In the genomic region with DNA sequence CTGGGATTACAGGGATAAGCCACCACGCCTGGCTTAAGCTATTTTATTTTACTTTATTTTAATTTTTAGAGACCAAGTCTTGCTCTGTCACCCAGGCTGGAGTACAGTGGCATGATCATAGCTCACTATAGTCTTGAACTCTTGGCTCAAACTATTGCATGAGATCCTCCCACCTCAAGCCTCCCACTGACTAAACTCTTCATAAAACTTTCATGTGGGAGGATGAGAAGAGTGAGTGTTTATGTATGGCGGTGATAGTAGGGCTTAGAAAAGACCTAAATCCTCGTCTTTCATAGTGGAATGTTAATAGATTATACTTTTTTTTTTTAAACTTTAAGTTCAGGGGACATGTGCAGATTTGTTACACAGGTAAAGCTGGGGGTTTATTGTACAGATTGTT, we compare ENCODE assay signal across 8 cellular contexts.
A peak's percentile ranks its signal among the peaks of the same experiment; 100 is the strongest.
ATAC-seq and TF ChIP-seq lines count a peak whose summit lies in the region.
"Had no signal": no experiment of that assay in that cellular context is flagged by ENCODE, and none has a peak within 500 bp of the region (broad histone marks: within the 10 kb centered on the region; RNA-seq: fewer than 3 reads in every experiment).

No MANE protein-coding gene starts in this region.

- no peaks in the 10 kb centered on the region for H3K4me1 ChIP-seq in HEK293 (ENCODE audit: control insufficient read depth, insufficient read depth, low read length)
- H3K4me1 ChIP-seq: A549; BE2C; BLaER1; BLaER1 treated with 17β-estradiol and CSF1 and Interleukin-3, amounts not matched to agents 10 nM and 100 nM had no signal

- no peak overlapping the region for H3K27ac ChIP-seq in HEK293 (ENCODE audit: extremely low read depth, low read depth, low read length)
- H3K27ac ChIP-seq: 22Rv1; A549; BLaER1; BLaER1 treated with 17β-estradiol and CSF1 and Interleukin-3, amounts not matched to agents 10 nM and 100 nM had no signal

- TF ChIP-seq CTCF in HEK293 (tag by site-specific recombination; IDR thresholded peaks at IDR 0.05): no peak

- H3K9me3 ChIP-seq in HEK293 (ENCODE audit: control insufficient read depth, insufficient read depth, low read depth, low read length): no peaks in the 10 kb centered on the region
- H3K9me3 ChIP-seq: A549, BE2C had no signal

- H3K36me3 ChIP-seq in HEK293 (ENCODE audit: control insufficient read depth in 2 of 2, insufficient read depth in 1 of 2, low read length in 2 of 2): no peaks in the 10 kb centered on the region
- H3K36me3 ChIP-seq: BE2C; BLaER1; BLaER1 treated with 17β-estradiol and CSF1 and Interleukin-3, amounts not matched to agents 10 nM and 100 nM had no signal

- CTCF ChIA-PET in HEK293 (lab: Yijun Ruan, JAX): no interaction called here

- H3K4me3 ChIP-seq in HEK293 (ENCODE audit: low read depth, low read length): no peak overlapping the region
- H3K4me3 ChIP-seq: A549; BLaER1; BLaER1 treated with 17β-estradiol and CSF1 and Interleukin-3, amounts not matched to agents 10 nM and 100 nM had no signal

- ATAC-seq in GM21786 (IDR thresholded peaks at IDR 0.05; ENCODE audit: unreplicated experiment): no peak
- ATAC-seq: A549; CD8-positive, alpha-beta T cell had no signal

- POLR2A ChIA-PET in HEK293 (lab: Yijun Ruan, JAX): no interaction called here

TF ChIP-seq in HEK293, 187 proteins besides CTCF, POLR2A, EP300 and RAD21:
- no peak for TF ChIP-seq ZSCAN23 (tag by site-specific recombination; IDR thresholded peaks at IDR 0.05)
- TF ChIP-seq ZNF585B (tag by site-specific recombination; IDR thresholded peaks at IDR 0.05): no peak
- no peak for TF ChIP-seq ZNF266 (tag by site-specific recombination; IDR thresholded peaks at IDR 0.05; ENCODE audit: low read depth)
- TF ChIP-seq IKZF3 (tag by site-specific recombination; IDR thresholded peaks at IDR 0.05): no peak
- no peak for TF ChIP-seq AEBP2 (tag by site-specific recombination; IDR thresholded peaks at IDR 0.05; ENCODE audit: borderline replicate concordance)
- TF ChIP-seq, protein P1, sequence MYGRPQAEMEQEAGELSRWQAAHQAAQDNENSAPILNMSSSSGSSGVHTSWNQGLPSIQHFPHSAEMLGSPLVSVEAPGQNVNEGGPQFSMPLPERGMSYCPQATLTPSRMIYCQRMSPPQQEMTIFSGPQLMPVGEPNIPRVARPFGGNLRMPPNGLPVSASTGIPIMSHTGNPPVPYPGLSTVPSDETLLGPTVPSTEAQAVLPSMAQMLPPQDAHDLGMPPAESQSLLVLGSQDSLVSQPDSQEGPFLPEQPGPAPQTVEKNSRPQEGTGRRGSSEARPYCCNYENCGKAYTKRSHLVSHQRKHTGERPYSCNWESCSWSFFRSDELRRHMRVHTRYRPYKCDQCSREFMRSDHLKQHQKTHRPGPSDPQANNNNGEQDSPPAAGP (tag by site-specific recombination; IDR thresholded peaks at IDR 0.05): no peak
- peak; percentile 86 for TF ChIP-seq EGR2 (tag by site-specific recombination; IDR thresholded peaks at IDR 0.05; ENCODE audit: low read depth)
- TF ChIP-seq ZNF366 (tag by site-specific recombination; conservative IDR thresholded peaks at IDR 0.05): no peak
- TF ChIP-seq ZNF112 (tag by site-specific recombination; IDR thresholded peaks at IDR 0.05): no peak
- no peak for TF ChIP-seq ZNF610 (tag by site-specific recombination; IDR thresholded peaks at IDR 0.05; ENCODE audit: borderline replicate concordance)
- no peak for TF ChIP-seq ZNF621 (tag by site-specific recombination; IDR thresholded peaks at IDR 0.05)
- TF ChIP-seq, protein P2, sequence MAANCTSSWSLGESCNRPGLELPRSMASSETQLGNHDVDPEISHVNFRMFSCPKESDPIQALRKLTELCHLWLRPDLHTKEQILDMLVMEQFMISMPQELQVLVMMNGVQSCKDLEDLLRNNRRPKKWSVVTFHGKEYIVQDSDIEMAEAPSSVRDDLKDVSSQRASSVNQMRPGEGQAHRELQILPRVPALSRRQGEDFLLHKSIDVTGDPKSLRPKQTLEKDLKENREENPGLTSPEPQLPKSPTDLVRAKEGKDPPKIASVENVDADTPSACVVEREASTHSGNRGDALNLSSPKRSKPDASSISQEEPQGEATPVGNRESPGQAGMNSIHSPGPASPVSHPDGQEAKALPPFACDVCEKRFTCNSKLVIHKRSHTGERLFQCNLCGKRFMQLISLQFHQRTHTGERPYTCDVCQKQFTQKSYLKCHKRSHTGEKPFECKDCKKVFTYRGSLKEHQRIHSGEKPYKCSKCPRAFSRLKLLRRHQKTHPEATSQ (tag by site-specific recombination; IDR thresholded peaks at IDR 0.05): no peak
- TF ChIP-seq ZNF133 (tag by site-specific recombination; IDR thresholded peaks at IDR 0.05): no peak
- TF ChIP-seq GLI2 (tag by site-specific recombination; IDR thresholded peaks at IDR 0.05; ENCODE audit: borderline replicate concordance, low read depth): no peak
- no peak for TF ChIP-seq ZEB2 (tag by site-specific recombination; IDR thresholded peaks at IDR 0.05)
- TF ChIP-seq ZFHX2 (tag by site-specific recombination; conservative IDR thresholded peaks at IDR 0.05): peak; percentile 87
- TF ChIP-seq, protein P3, sequence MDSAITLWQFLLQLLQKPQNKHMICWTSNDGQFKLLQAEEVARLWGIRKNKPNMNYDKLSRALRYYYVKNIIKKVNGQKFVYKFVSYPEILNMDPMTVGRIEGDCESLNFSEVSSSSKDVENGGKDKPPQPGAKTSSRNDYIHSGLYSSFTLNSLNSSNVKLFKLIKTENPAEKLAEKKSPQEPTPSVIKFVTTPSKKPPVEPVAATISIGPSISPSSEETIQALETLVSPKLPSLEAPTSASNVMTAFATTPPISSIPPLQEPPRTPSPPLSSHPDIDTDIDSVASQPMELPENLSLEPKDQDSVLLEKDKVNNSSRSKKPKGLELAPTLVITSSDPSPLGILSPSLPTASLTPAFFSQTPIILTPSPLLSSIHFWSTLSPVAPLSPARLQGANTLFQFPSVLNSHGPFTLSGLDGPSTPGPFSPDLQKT (IDR thresholded peaks at IDR 0.05; ENCODE audit: borderline replicate concordance, low read depth, low read length): no peak
